Comparison of ENCODE assay signal across 23 cellular contexts in the genomic region with DNA sequence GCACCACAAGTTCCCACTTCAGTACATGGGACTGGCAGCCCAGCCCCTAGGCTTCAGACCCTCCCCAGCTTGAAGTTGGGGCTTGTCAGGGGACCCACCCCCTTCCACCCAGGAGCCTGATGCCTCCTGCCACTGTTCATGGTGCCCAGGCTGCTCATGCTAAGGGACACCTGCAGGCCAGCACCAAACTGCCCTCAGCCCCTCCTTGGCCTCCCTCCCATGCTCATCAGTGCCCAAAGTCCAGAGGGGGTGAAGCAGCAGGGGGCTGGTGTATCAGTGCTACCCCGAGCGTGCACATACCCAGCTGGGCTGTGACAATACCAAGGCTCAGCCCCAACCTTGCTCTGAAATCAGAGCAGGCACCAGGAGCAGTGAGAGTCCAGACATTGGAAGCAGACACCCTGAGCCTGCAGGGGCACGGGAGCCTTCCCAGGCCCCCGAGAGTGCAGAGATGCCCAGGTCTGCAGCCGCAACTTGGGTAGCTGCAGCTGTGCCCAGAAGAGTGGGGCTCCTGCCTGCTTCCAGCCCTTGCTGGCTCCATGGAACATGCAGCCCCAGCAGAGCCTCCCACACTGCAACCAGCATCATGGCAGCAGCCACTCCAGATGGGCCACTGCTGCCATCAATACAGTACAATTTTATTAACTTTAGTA.
DNase-seq lines count a peak whose midpoint lies in the region; ATAC-seq, FAIRE-seq and TF ChIP-seq lines count a peak whose summit lies in the region.
"Had no signal": no experiment of that assay in that cellular context is flagged by ENCODE, and none has a peak within 500 bp of the region (broad histone marks: within the 10 kb centered on the region; RNA-seq: fewer than 3 reads in every experiment).

No MANE protein-coding gene starts in this region.

- no peak overlapping the region for H3K9ac ChIP-seq in kidney (ENCODE audit: low read length in 2 of 2)

- no peak overlapping the region for H3K4me3 Mint-ChIP-seq in stimulated activated memory B cell treated with anti-CD40 and anti-IgM and Interleukin-4, amounts not matched to agents 10 μg/mL and 1 μg/mL and 100 μg/mL, for 72 hours
- H3K4me3 Mint-ChIP-seq in naive thymus-derived CD8-positive, alpha-beta T cell, result no peak overlapping the region
- H3K4me3 Mint-ChIP-seq: CD4-positive, alpha-beta T cell; HFFc6; IgD-negative memory B cell had no signal

- ATAC-seq in stimulated activated memory B cell treated with anti-CD40 and anti-IgM and Interleukin-4, amounts not matched to agents 10 μg/mL and 1 μg/mL and 100 μg/mL, for 72 hours, result peak; percentile 40
- ATAC-seq in naive thymus-derived CD8-positive, alpha-beta T cell, result no peak
- ATAC-seq: HCT116 had no signal

- no peak for TF ChIP-seq CTCF in kidney (IDR thresholded peaks at IDR 0.05; ENCODE audit: borderline replicate concordance, extremely low read depth, insufficient read depth)

- no peaks in the 10 kb centered on the region for H3K36me3 Mint-ChIP-seq in stimulated activated memory B cell treated with anti-CD40 and anti-IgM and Interleukin-4, amounts not matched to agents 10 μg/mL and 1 μg/mL and 100 μg/mL, for 72 hours
- H3K36me3 Mint-ChIP-seq in naive thymus-derived CD8-positive, alpha-beta T cell, result peaks cover 0 to 3% (median 0%) of the 10 kb centered on the region in 3 donors

- DNase-seq in kidney (peak; percentile 51), mesenteric fat pad (ENCODE audit: low spot score) (peak; percentile 67), urothelium cell line (ENCODE audit: low spot score) (no peak)
- DNase-seq in activated CD4-positive, CD25-positive, alpha-beta regulatory T cell treated with anti-CD3 and anti-CD28 coated beads, Interleukin-2, amount 50 U/mL, for 72 hours, result no peak
- DNase-seq in effector memory CD4-positive, alpha-beta T cell, result no peak
- no peak for DNase-seq in naive thymus-derived CD8-positive, alpha-beta T cell
- DNase-seq: ACHN; AML-193; Caco-2; CD4-positive, alpha-beta T cell; GOT3; H7; HFFc6 had no signal

- H3K27me3 ChIP-seq in effector memory CD4-positive, alpha-beta T cell (replicated peaks; ENCODE audit: control insufficient read depth, insufficient read depth, low read length, poor library complexity, severe bottlenecking), result no peaks in the 10 kb centered on the region

- no peak overlapping the region for H3K4me3 ChIP-seq in kidney (ENCODE audit: low read length in 2 of 2)
- no peak overlapping the region for H3K4me3 ChIP-seq in effector memory CD4-positive, alpha-beta T cell (ENCODE audit: insufficient read depth, low read depth, low read length, poor library complexity, severe bottlenecking)

- intact Hi-C loops in kidney (cut with DNase I), result no loop called here

- no peaks in the 10 kb centered on the region for H3K27me3 Mint-ChIP-seq in stimulated activated memory B cell treated with anti-CD40 and anti-IgM and Interleukin-4, amounts not matched to agents 10 μg/mL and 1 μg/mL and 100 μg/mL, for 72 hours
- no peaks in the 10 kb centered on the region for H3K27me3 Mint-ChIP-seq in naive thymus-derived CD8-positive, alpha-beta T cell
- H3K27me3 Mint-ChIP-seq: CD4-positive, alpha-beta T cell; IgD-negative memory B cell had no signal

- POLR2A ChIA-PET in naive thymus-derived CD8-positive, alpha-beta T cell (lab: Charles Lee), result no interaction called here

- no peaks in the 10 kb centered on the region for H3K9me3 Mint-ChIP-seq in stimulated activated memory B cell treated with anti-CD40 and anti-IgM and Interleukin-4, amounts not matched to agents 10 μg/mL and 1 μg/mL and 100 μg/mL, for 72 hours
- peaks cover 0 to 2% (median 0%) of the 10 kb centered on the region in 9 donors for H3K9me3 Mint-ChIP-seq in naive thymus-derived CD8-positive, alpha-beta T cell
- H3K9me3 Mint-ChIP-seq: CD4-positive, alpha-beta T cell; HFFc6; IgD-negative memory B cell had no signal

- no peaks in the 10 kb centered on the region for H3K9me3 ChIP-seq in kidney (ENCODE audit: control insufficient read depth in 1 of 2, low read length in 2 of 2)
- H3K9me3 ChIP-seq in effector memory CD4-positive, alpha-beta T cell (ENCODE audit: control insufficient read depth, low read length), result no peaks in the 10 kb centered on the region
- H3K9me3 ChIP-seq: Caco-2 had no signal

- H3K36me3 ChIP-seq in kidney (ENCODE audit: control insufficient read depth in 1 of 2, insufficient read depth in 2 of 2, low read length in 2 of 2), result no peaks in the 10 kb centered on the region
- H3K36me3 ChIP-seq in effector memory CD4-positive, alpha-beta T cell (ENCODE audit: control insufficient read depth, insufficient read depth, low read length), result no peaks in the 10 kb centered on the region

- no peak overlapping the region for H3K27ac ChIP-seq in kidney (ENCODE audit: low read depth in 2 of 2, low read length in 2 of 2)
- H3K27ac ChIP-seq in effector memory CD4-positive, alpha-beta T cell (ENCODE audit: insufficient read depth, low read length, poor library complexity, severe bottlenecking), result no peak overlapping the region
- H3K27ac ChIP-seq: C4-2B had no signal

- H3K4me1 Mint-ChIP-seq in stimulated activated memory B cell treated with anti-CD40 and anti-IgM and Interleukin-4, amounts not matched to agents 10 μg/mL and 1 μg/mL and 100 μg/mL, for 72 hours, result no peaks in the 10 kb centered on the region
- H3K4me1 Mint-ChIP-seq in naive thymus-derived CD8-positive, alpha-beta T cell, result peaks cover 0 to 2% (median 0%) of the 10 kb centered on the region in 4 donors
- H3K4me1 Mint-ChIP-seq: IgD-negative memory B cell had no signal

- FAIRE-seq in kidney (lab: Jason Lieb, UNC), result no peak
- FAIRE-seq in urothelium cell line (lab: Jason Lieb, UNC), result peak; percentile 46
- FAIRE-seq: A204.1, D721Med, G401.6, GM12891, GM19239, HTR-8/SVneo had no signal

- no peak overlapping the region for H3K27ac Mint-ChIP-seq in stimulated activated memory B cell treated with anti-CD40 and anti-IgM and Interleukin-4, amounts not matched to agents 10 μg/mL and 1 μg/mL and 100 μg/mL, for 72 hours
- H3K27ac Mint-ChIP-seq in naive thymus-derived CD8-positive, alpha-beta T cell, result no peak overlapping the region
- H3K27ac Mint-ChIP-seq: CD4-positive, alpha-beta T cell; HFFc6; IgD-negative memory B cell had no signal

- H3K4me1 ChIP-seq in kidney (ENCODE audit: control insufficient read depth in 1 of 2, insufficient read depth in 1 of 2, low read depth in 1 of 2, low read length in 2 of 2), result no peaks in the 10 kb centered on the region
- no peaks in the 10 kb centered on the region for H3K4me1 ChIP-seq in effector memory CD4-positive, alpha-beta T cell (ENCODE audit: control insufficient read depth, insufficient read depth, low read length, poor library complexity, severe bottlenecking)
- H3K4me1 ChIP-seq: Caco-2 had no signal

Comparison
In these comparisons a context has a peak if more than half of its experiments do, and no peak if none do; other contexts are left out.
1. DNase-seq: peak in kidney (single experiment) and mesenteric fat pad (single experiment); none in urothelium cell line (single experiment), activated CD4-positive, CD25-positive, alpha-beta regulatory T cell treated with anti-CD3 and anti-CD28 coated beads, Interleukin-2, amount 50 U/mL, for 72 hours (single experiment), effector memory CD4-positive, alpha-beta T cell (0 of 3) and naive thymus-derived CD8-positive, alpha-beta T cell (0 of 10).